1 cellular context compared by ENCODE assay signal in the genomic region with DNA sequence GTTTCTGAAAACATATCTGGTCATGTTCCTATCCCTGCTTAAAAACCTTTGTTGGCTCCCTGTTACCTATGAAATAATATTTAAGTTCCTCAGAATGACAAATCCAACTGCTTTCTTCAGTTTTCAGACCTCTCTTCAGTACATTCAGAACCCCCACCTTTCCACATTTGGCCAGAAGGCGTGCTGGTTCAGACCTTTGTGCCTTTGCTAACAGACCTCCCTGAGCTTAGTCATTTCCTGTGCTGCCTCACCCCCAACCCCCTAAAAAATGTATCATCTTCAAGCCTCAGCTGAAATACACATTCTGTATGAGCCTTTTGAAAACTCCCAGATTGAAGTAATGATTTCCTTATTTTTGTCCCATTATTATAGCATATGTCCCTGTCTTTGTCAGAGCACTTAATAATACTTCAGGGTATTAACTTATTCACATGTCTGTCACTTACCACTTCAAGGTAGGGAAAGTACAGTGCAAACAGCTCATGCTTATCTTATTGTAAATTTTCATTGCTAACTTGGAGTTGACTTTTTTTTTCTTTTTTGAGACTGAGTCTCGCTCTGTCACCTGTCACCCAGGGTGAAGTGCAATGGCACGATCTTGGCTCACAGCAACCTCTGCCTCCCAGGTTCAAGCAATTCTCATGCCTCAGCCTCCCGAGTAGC.
TF ChIP-seq lines count a peak whose summit lies in the region.

No MANE protein-coding gene starts in this region.

TF ChIP-seq in IMR-90, 13 proteins besides CTCF, POLR2A, EP300 and RAD21 (continued from another document):
- TF ChIP-seq MAZ (IDR thresholded peaks at IDR 0.05; ENCODE audit: borderline replicate concordance, low read depth, low read length), result no peak
- no peak for TF ChIP-seq RFX5 (IDR thresholded peaks at IDR 0.05; ENCODE audit: low read depth, low read length)
- no peak for TF ChIP-seq RCOR1 (IDR thresholded peaks at IDR 0.05; ENCODE audit: insufficient replicate concordance, low read length)
- TF ChIP-seq MXI1 (IDR thresholded peaks at IDR 0.05; ENCODE audit: borderline replicate concordance, low read depth, low read length), result no peak
- no peak for TF ChIP-seq CEBPB (IDR thresholded peaks at IDR 0.05; ENCODE audit: low read depth, low read length)
- TF ChIP-seq, protein P1, sequence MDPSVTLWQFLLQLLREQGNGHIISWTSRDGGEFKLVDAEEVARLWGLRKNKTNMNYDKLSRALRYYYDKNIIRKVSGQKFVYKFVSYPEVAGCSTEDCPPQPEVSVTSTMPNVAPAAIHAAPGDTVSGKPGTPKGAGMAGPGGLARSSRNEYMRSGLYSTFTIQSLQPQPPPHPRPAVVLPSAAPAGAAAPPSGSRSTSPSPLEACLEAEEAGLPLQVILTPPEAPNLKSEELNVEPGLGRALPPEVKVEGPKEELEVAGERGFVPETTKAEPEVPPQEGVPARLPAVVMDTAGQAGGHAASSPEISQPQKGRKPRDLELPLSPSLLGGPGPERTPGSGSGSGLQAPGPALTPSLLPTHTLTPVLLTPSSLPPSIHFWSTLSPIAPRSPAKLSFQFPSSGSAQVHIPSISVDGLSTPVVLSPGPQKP (IDR thresholded peaks at IDR 0.05; ENCODE audit: borderline replicate concordance, low read depth, low read length), result no peak
- TF ChIP-seq NFE2L2 (IDR thresholded peaks at IDR 0.05; ENCODE audit: low read depth, low read length), result peak; percentile 67; the same call in 1 of the 2 replicates
- TF ChIP-seq, protein P2, sequence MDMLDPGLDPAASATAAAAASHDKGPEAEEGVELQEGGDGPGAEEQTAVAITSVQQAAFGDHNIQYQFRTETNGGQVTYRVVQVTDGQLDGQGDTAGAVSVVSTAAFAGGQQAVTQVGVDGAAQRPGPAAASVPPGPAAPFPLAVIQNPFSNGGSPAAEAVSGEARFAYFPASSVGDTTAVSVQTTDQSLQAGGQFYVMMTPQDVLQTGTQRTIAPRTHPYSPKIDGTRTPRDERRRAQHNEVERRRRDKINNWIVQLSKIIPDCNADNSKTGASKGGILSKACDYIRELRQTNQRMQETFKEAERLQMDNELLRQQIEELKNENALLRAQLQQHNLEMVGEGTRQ (IDR thresholded peaks at IDR 0.05; ENCODE audit: low read depth, low read length), result no peak
- peak; percentile 80 for TF ChIP-seq FOS (IDR thresholded peaks at IDR 0.05; ENCODE audit: low read depth, low read length)
- peak; percentile 78 for TF ChIP-seq BHLHE40 (IDR thresholded peaks at IDR 0.05; ENCODE audit: low read depth, low read length)
